5 cellular contexts compared by ENCODE assay signal in genomic region chr22:47342446-47342845, GRCh38.
"Had no signal": no experiment of that assay in that cellular context is flagged by ENCODE, and none has a peak within 500 bp of the region (broad histone marks: within the 10 kb centered on the region; RNA-seq: fewer than 3 reads in every experiment).

No MANE protein-coding gene starts in this region.

- DNase-seq: IMR-90, KBM-7 had no signal

- H3K27ac Mint-ChIP-seq: IgD-negative memory B cell had no signal

- H3K4me3 ChIP-seq: K562 had no signal

- H3K4me1 Mint-ChIP-seq: IgD-negative memory B cell had no signal

- H3K4me3 Mint-ChIP-seq: IgD-negative memory B cell had no signal

- H3K27ac ChIP-seq: HL-60 had no signal
